In genomic region chr7:22563115-22563514, GRCh38 we compare ENCODE assay signal across 9 cellular contexts.
A peak's percentile ranks its signal among the peaks of the same experiment; 100 is the strongest.
DNase-seq lines count a peak whose midpoint lies in the region; ATAC-seq, FAIRE-seq and TF ChIP-seq lines count a peak whose summit lies in the region.
"Had no signal": no experiment of that assay in that cellular context is flagged by ENCODE, and none has a peak within 500 bp of the region (broad histone marks: within the 10 kb centered on the region; RNA-seq: fewer than 3 reads in every experiment).

No MANE protein-coding gene starts in this region.

- peaks cover 28% of the 10 kb centered on the region for H3K4me1 Mint-ChIP-seq in activated T-helper 17 cell treated with anti-CD3 and anti-CD28 coated beads, Interleukin-2, amount 50 U/mL, for 72 hours
- H3K4me1 Mint-ChIP-seq in mesothelial cell of epicardium, result peaks cover 29% of the 10 kb centered on the region

- no peaks in the 10 kb centered on the region for H3K36me3 Mint-ChIP-seq in activated T-helper 17 cell treated with anti-CD3 and anti-CD28 coated beads, Interleukin-2, amount 50 U/mL, for 72 hours (ENCODE audit: low read depth)
- H3K36me3 Mint-ChIP-seq in mesothelial cell of epicardium, result no peaks in the 10 kb centered on the region
- H3K36me3 Mint-ChIP-seq: natural killer cell had no signal

- H3K27ac Mint-ChIP-seq in activated T-helper 17 cell treated with anti-CD3 and anti-CD28 coated beads, Interleukin-2, amount 50 U/mL, for 72 hours, result no peak overlapping the region
- H3K27ac Mint-ChIP-seq in mesothelial cell of epicardium, result peak overlapping the region; percentile 7
- H3K27ac Mint-ChIP-seq: natural killer cell had no signal

- no peaks in the 10 kb centered on the region for H3K9me3 Mint-ChIP-seq in activated T-helper 17 cell treated with anti-CD3 and anti-CD28 coated beads, Interleukin-2, amount 50 U/mL, for 72 hours
- no peaks in the 10 kb centered on the region for H3K9me3 Mint-ChIP-seq in mesothelial cell of epicardium
- H3K9me3 Mint-ChIP-seq: natural killer cell had no signal

- DNase-seq in ELF-1 (ENCODE audit: low read depth, low spot score) (peak; percentile 52), mesothelial cell of epicardium (ENCODE audit: low spot score in 2 of 2, unreplicated experiment in 2 of 2) (no peak), NCI-H226 (no peak), frontal cortex (ENCODE audit: low spot score in 2 of 2) (no peak), GM03348 (ENCODE audit: low spot score) (no peak), AG08395 (ENCODE audit: low spot score) (no peak)
- DNase-seq: natural killer cell had no signal

- ATAC-seq in HG03196 (IDR thresholded peaks at IDR 0.05; ENCODE audit: unreplicated experiment), result peak; percentile 29
- ATAC-seq in activated T-helper 17 cell treated with anti-CD3 and anti-CD28 coated beads, Interleukin-2, amount 50 U/mL, for 72 hours (replicated peaks), result no peak

- H3K4me3 Mint-ChIP-seq in activated T-helper 17 cell treated with anti-CD3 and anti-CD28 coated beads, Interleukin-2, amount 50 U/mL, for 72 hours, result peak overlapping the region; percentile 72
- H3K4me3 Mint-ChIP-seq in mesothelial cell of epicardium, result peak overlapping the region; percentile 38
- H3K4me3 Mint-ChIP-seq: natural killer cell had no signal

- no peak for FAIRE-seq in frontal cortex (lab: Jason Lieb, UNC)

- TF ChIP-seq CTCF in mesothelial cell of epicardium (IDR thresholded peaks at IDR 0.05; ENCODE audit: unreplicated experiment), result no peak

- H3K27me3 Mint-ChIP-seq in activated T-helper 17 cell treated with anti-CD3 and anti-CD28 coated beads, Interleukin-2, amount 50 U/mL, for 72 hours, result peaks cover 32% of the 10 kb centered on the region
- no peaks in the 10 kb centered on the region for H3K27me3 Mint-ChIP-seq in mesothelial cell of epicardium (ENCODE audit: low read depth)
